In the genomic region with DNA sequence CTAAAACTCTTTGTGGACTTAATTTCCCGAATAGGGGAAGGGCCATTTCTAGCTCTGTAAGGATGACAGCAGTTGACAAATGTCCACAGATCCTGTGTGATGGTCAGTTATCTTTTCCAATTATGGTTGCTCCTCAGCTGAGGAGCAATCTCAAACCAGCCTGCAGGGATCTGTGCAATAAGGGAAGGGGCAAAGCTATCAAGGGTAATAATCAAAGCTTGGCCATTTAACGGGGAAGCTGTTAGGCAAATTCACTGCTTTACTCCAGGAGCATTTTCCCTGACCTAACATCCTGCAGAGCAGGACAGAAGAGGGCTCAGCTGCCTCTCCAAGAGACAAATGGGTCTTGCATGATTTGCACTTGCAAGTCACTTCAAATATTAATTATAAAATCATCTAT, we compare ENCODE assay signal across 1 cellular context.
TF ChIP-seq lines count a peak whose summit lies in the region.

No MANE protein-coding gene starts in this region.

TF ChIP-seq in HepG2, 621 proteins besides CTCF, POLR2A, EP300 and RAD21 (continued from another document):
- TF ChIP-seq, protein P1, sequence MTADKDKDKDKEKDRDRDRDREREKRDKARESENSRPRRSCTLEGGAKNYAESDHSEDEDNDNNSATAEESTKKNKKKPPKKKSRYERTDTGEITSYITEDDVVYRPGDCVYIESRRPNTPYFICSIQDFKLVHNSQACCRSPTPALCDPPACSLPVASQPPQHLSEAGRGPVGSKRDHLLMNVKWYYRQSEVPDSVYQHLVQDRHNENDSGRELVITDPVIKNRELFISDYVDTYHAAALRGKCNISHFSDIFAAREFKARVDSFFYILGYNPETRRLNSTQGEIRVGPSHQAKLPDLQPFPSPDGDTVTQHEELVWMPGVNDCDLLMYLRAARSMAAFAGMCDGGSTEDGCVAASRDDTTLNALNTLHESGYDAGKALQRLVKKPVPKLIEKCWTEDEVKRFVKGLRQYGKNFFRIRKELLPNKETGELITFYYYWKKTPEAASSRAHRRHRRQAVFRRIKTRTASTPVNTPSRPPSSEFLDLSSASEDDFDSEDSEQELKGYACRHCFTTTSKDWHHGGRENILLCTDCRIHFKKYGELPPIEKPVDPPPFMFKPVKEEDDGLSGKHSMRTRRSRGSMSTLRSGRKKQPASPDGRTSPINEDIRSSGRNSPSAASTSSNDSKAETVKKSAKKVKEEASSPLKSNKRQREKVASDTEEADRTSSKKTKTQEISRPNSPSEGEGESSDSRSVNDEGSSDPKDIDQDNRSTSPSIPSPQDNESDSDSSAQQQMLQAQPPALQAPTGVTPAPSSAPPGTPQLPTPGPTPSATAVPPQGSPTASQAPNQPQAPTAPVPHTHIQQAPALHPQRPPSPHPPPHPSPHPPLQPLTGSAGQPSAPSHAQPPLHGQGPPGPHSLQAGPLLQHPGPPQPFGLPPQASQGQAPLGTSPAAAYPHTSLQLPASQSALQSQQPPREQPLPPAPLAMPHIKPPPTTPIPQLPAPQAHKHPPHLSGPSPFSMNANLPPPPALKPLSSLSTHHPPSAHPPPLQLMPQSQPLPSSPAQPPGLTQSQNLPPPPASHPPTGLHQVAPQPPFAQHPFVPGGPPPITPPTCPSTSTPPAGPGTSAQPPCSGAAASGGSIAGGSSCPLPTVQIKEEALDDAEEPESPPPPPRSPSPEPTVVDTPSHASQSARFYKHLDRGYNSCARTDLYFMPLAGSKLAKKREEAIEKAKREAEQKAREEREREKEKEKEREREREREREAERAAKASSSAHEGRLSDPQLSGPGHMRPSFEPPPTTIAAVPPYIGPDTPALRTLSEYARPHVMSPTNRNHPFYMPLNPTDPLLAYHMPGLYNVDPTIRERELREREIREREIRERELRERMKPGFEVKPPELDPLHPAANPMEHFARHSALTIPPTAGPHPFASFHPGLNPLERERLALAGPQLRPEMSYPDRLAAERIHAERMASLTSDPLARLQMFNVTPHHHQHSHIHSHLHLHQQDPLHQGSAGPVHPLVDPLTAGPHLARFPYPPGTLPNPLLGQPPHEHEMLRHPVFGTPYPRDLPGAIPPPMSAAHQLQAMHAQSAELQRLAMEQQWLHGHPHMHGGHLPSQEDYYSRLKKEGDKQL (CRISPR knock-in tag; IDR thresholded peaks at IDR 0.05; ENCODE audit: low read depth), result no peak
